Comparison of ENCODE assay signal across 9 cellular contexts in the genomic region with DNA sequence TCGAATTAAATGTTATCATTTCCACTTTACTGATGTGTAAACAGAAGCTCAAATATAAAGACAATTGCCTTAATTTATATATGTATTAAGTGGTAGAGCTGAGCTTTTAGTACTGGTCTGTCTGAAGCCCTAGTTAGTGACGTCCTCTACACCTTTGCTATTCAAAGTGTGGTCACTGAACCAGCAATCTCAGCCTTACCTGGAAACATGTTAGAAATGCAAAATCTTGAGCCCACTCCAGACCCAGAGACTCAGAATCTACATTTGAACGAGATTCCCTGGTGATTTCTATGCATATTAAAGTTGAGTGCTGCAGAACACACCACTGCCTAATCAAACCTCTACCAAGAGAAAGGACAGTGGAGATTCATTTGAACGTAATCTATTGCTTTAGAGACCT.
"Had no signal": no experiment of that assay in that cellular context is flagged by ENCODE, and none has a peak within 500 bp of the region (broad histone marks: within the 10 kb centered on the region; RNA-seq: fewer than 3 reads in every experiment).

No MANE protein-coding gene starts in this region.

- H3K27ac ChIP-seq: HL-60, KMS-11 had no signal

- H3K9me3 ChIP-seq: HAP-1 had no signal

- H3K4me1 ChIP-seq: HAP-1 had no signal

- H3K9ac ChIP-seq: KMS-11 had no signal

- H3K36me3 ChIP-seq: HAP-1 had no signal

- H3K4me3 Mint-ChIP-seq: HFFc6, IgD-negative memory B cell had no signal

- H3K9me3 Mint-ChIP-seq: HFFc6, IgD-negative memory B cell had no signal

- H3K4me2 ChIP-seq: KMS-11 had no signal

- H3K4me3 ChIP-seq: HAP-1 had no signal

- ATAC-seq: HCT116, HepG2 had no signal

- H3K27ac Mint-ChIP-seq: HFFc6, IgD-negative memory B cell had no signal

- H3K4me1 Mint-ChIP-seq: IgD-negative memory B cell had no signal

- H3K36me3 Mint-ChIP-seq: IgD-negative memory B cell had no signal

- DNase-seq: GOT3, HFFc6, KBM-7 had no signal

- H3K27me3 Mint-ChIP-seq: IgD-negative memory B cell had no signal
